Comparison of ENCODE assay signal across 9 cellular contexts in genomic region chr17:40329981-40330794, GRCh38. TPM values are rescaled to one million over a fixed set of nuclear protein-coding genes. Genes with fewer than 3 reads are reported as not detected.
DNase-seq lines count a peak whose midpoint lies in the region; FAIRE-seq and TF ChIP-seq lines count a peak whose summit lies in the region.
"Had no signal": no experiment of that assay in that cellular context is flagged by ENCODE, and none has a peak within 500 bp of the region (broad histone marks: within the 10 kb centered on the region; RNA-seq: fewer than 3 reads in every experiment).

No MANE protein-coding gene starts in this region.

- H3K4me1 Mint-ChIP-seq in dendritic cell treated with granulocyte-macrophage colony-stimulating factor and Interleukin-4, amounts not matched to agents 40 ng/mL and 50 ng/mL, for 4 days (ENCODE audit: low read depth) = peaks cover 98% of the 10 kb centered on the region

- WGBS in sigmoid colon, 2 donors = 22 to 32% methylated on average over 9 of the region's 9 CpGs
- 29 to 42% (median 30%) methylated on average over 7 to 9 of the region's 9 CpGs for WGBS in small intestine, 3 donors

- no peak for TF ChIP-seq POLR2A in sigmoid colon (IDR thresholded peaks at IDR 0.05)

- peaks cover 59% of the 10 kb centered on the region for H3K36me3 Mint-ChIP-seq in dendritic cell treated with granulocyte-macrophage colony-stimulating factor and Interleukin-4, amounts not matched to agents 40 ng/mL and 50 ng/mL, for 4 days (ENCODE audit: low read depth)

- CTCF ChIA-PET in HEK293 (lab: Yijun Ruan, JAX) = interaction anchor here (0.8 to 1.6 kb wide), 3 partner anchors 8 to 27 kb away, joined by 3 to 8 read pairs (median 4); no protein-coding TSS in a partner anchor
- CTCF ChIA-PET in HEK293T (lab: Yijun Ruan, JAX) = no interaction called here

- H3K27ac ChIP-seq in HEK293 (ENCODE audit: extremely low read depth, low read depth, low read length) (no peak overlapping the region), sigmoid colon (peak overlapping the region; percentile 87 to 98 (median 96)), small intestine (ENCODE audit: low read depth in 1 of 2, low read length in 1 of 2) (peak overlapping the region in 1 of 2 donors; percentile 50)

- no peak for TF ChIP-seq EP300 in sigmoid colon (IDR thresholded peaks at IDR 0.05)

- H3K9me3 ChIP-seq in HEK293 (ENCODE audit: control insufficient read depth, insufficient read depth, low read depth, low read length) (no peaks in the 10 kb centered on the region), sigmoid colon (no peaks in the 10 kb centered on the region), small intestine (ENCODE audit: control insufficient read depth, low read depth) (no peaks in the 10 kb centered on the region)

- intact Hi-C loops in dendritic cell treated with granulocyte-macrophage colony-stimulating factor and Interleukin-4, amounts not matched to agents 40 ng/mL and 50 ng/mL, for 4 days (cut with micrococcal nuclease) = no loop called here
- intact Hi-C loops in sigmoid colon (cut with DNase I) = no loop called here

- H3K4me3 ChIP-seq in HEK293 (ENCODE audit: low read depth, low read length) (no peak overlapping the region), sigmoid colon (no peak overlapping the region), small intestine (ENCODE audit: low read depth in 1 of 2, low read length in 2 of 2) (no peak overlapping the region)

- H3K27me3 Mint-ChIP-seq in dendritic cell treated with granulocyte-macrophage colony-stimulating factor and Interleukin-4, amounts not matched to agents 40 ng/mL and 50 ng/mL, for 4 days = no peaks in the 10 kb centered on the region

- H3K4me3 Mint-ChIP-seq in dendritic cell treated with granulocyte-macrophage colony-stimulating factor and Interleukin-4, amounts not matched to agents 40 ng/mL and 50 ng/mL, for 4 days = peak overlapping the region; percentile 32

- no peak for TF ChIP-seq CTCF in HEK293 (tag by site-specific recombination; IDR thresholded peaks at IDR 0.05)
- no peak for TF ChIP-seq CTCF in sigmoid colon (IDR thresholded peaks at IDR 0.05)

- FAIRE-seq in small intestine (lab: Jason Lieb, UNC) = no peak

- no peaks in the 10 kb centered on the region for H3K27me3 ChIP-seq in sigmoid colon
- H3K27me3 ChIP-seq in small intestine (ENCODE audit: control insufficient read depth in 2 of 2, insufficient read depth in 2 of 2, low read length in 2 of 2) = no peaks in the 10 kb centered on the region

- POLR2A ChIA-PET in HEK293 (lab: Yijun Ruan, JAX) = interaction anchor here (1.8 kb wide), 1 partner anchor 13 kb away, joined by 9 read pairs; no protein-coding TSS in a partner anchor
- POLR2A ChIA-PET in HEK293T (lab: Yijun Ruan, JAX) = no interaction called here

- H3K9me3 Mint-ChIP-seq in dendritic cell treated with granulocyte-macrophage colony-stimulating factor and Interleukin-4, amounts not matched to agents 40 ng/mL and 50 ng/mL, for 4 days = no peaks in the 10 kb centered on the region

- H3K27ac Mint-ChIP-seq in dendritic cell treated with granulocyte-macrophage colony-stimulating factor and Interleukin-4, amounts not matched to agents 40 ng/mL and 50 ng/mL, for 4 days = peak overlapping the region; percentile 96

- H3K4me1 ChIP-seq in HEK293 (ENCODE audit: control insufficient read depth, insufficient read depth, low read length) (peaks cover 20% of the 10 kb centered on the region), sigmoid colon (peaks cover 0 to 100% (median 100%) of the 10 kb centered on the region in 4 donors), small intestine (ENCODE audit: control insufficient read depth in 2 of 2, insufficient read depth in 1 of 2, low read depth in 1 of 2, low read length in 1 of 2) (peaks cover 18 to 44% of the 10 kb centered on the region in 2 donors)

- H3K36me3 ChIP-seq in HEK293 (ENCODE audit: control insufficient read depth in 2 of 2, insufficient read depth in 1 of 2, low read length in 2 of 2) = peaks cover 0 to 23% of the 10 kb centered on the region in 2 experiments; a peak in 2 of 3 replicates
- no peaks in the 10 kb centered on the region for H3K36me3 ChIP-seq in sigmoid colon
- no peaks in the 10 kb centered on the region for H3K36me3 ChIP-seq in small intestine (ENCODE audit: control insufficient read depth in 2 of 2, insufficient read depth in 2 of 2, low read length in 2 of 2)

- DNase-seq in NCI-H774 (lab: John Stamatoyannopoulos, UW) (peak; percentile 40), sigmoid colon (peak; percentile 85), NAMALWA (ENCODE audit: low spot score) (no peak), small intestine (no peak), globus pallidus (ENCODE audit: low spot score) (no peak), HEK293T (ENCODE audit: extremely low spot score) (no peak)

TF ChIP-seq in HEK293, 187 proteins besides CTCF, POLR2A, EP300 and RAD21 (continues in another document):
- TF ChIP-seq ZNF692 (tag by site-specific recombination; IDR thresholded peaks at IDR 0.05) (peak; percentile 43; the same call in 1 of the 2 replicates), ZFHX2 (tag by site-specific recombination; conservative IDR thresholded peaks at IDR 0.05) (peak; percentile 97), ZNF560 (tag by site-specific recombination; IDR thresholded peaks at IDR 0.05; ENCODE audit: borderline replicate concordance) (no peak), ZNF426 (tag by site-specific recombination; IDR thresholded peaks at IDR 0.05) (no peak)

TF ChIP-seq in HEK293T, 16 proteins besides CTCF, POLR2A, EP300 and RAD21:
- no peak for TF ChIP-seq CTBP1 (IDR thresholded peaks at IDR 0.05; ENCODE audit: borderline replicate concordance)
- no peak for TF ChIP-seq FOXK2 (IDR thresholded peaks at IDR 0.05)
- TF ChIP-seq TARDBP (IDR thresholded peaks at IDR 0.05) = no peak
- TF ChIP-seq FOXM1 (IDR thresholded peaks at IDR 0.05; ENCODE audit: borderline replicate concordance) = no peak
- TF ChIP-seq L3MBTL2 (conservative IDR thresholded peaks at IDR 0.05) = no peak
- no peak for TF ChIP-seq BHLHE40 (IDR thresholded peaks at IDR 0.05; ENCODE audit: borderline replicate concordance)
- TF ChIP-seq NFRKB (IDR thresholded peaks at IDR 0.05) = no peak
- TF ChIP-seq SP1 (IDR thresholded peaks at IDR 0.05) = no peak
- no peak for TF ChIP-seq HDGF (IDR thresholded peaks at IDR 0.05; ENCODE audit: borderline replicate concordance)
- no peak for TF ChIP-seq SUZ12 (IDR thresholded peaks at IDR 0.05)
- TF ChIP-seq ZNF384 (IDR thresholded peaks at IDR 0.05) = no peak
TF ChIP-seq in HEK293T: peak in this region for 0.

RNA-seq across cellular contexts. Expression of gene RARA, which starts 21.2 kb away (rescaled TPM):
- total RNA-seq in sigmoid colon = 10 to 100 TPM; 15.8 to 27.3 (median 20.5) TPM
- polyA plus RNA-seq in sigmoid colon (10 to 100 TPM; 26.4 to 29.6 (median 27.8) TPM), small intestine (10 to 100 TPM; 28.8 to 40.7 (median 39.2) TPM)

RNA-seq across cellular contexts. Expression of gene GJD3, which starts 34.3 kb away (rescaled TPM):
- 1 to 10 TPM in 1 of 4 donors, under 1 TPM in 1, not detected in 2; 0.49 to 2.1 TPM for total RNA-seq in sigmoid colon
- polyA plus RNA-seq in sigmoid colon = under 1 TPM in 1 of 3 donors, not detected in 2; 0.64 TPM
- 1 to 10 TPM in 1 of 3 donors, not detected in 2; 1.1 TPM for polyA plus RNA-seq in small intestine
- total RNA-seq: HT1080 had no signal

RNA-seq across cellular contexts. Expression of gene CDC6, which starts 42.5 kb away (rescaled TPM):
- total RNA-seq in sigmoid colon = 1 to 10 TPM in 1 of 4 donors, under 1 TPM in 2, not detected in 1; 0.33 to 1.5 (median 0.83) TPM
- polyA plus RNA-seq in sigmoid colon (10 to 100 TPM in 1 of 3 donors, 1 to 10 TPM in 2; 2.4 to 10.9 (median 8.6) TPM), small intestine (10 to 100 TPM in 1 of 3 donors, 1 to 10 TPM in 2; 2.5 to 10.7 (median 3.8) TPM)

Comparison
In these comparisons a context has a peak if more than half of its experiments do, and no peak if none do; other contexts are left out.
1. DNase-seq: peak in NCI-H774 (single experiment) and sigmoid colon (single experiment); none in NAMALWA (single experiment), small intestine (single experiment), globus pallidus (single experiment) and HEK293T (single experiment).